In genomic region chr10:75456122-75456521, GRCh38 we compare ENCODE assay signal across 23 cellular contexts. TPM values are rescaled to one million over a fixed set of nuclear protein-coding genes. Genes with fewer than 3 reads are reported as not detected.
DNase-seq lines count a peak whose midpoint lies in the region; FAIRE-seq and TF ChIP-seq lines count a peak whose summit lies in the region.
"Had no signal": no experiment of that assay in that cellular context is flagged by ENCODE, and none has a peak within 500 bp of the region (broad histone marks: within the 10 kb centered on the region; RNA-seq: fewer than 3 reads in every experiment).

No MANE protein-coding gene starts in this region.

- no peak for DNase-seq in HEK293T (ENCODE audit: extremely low spot score)
- no peak for DNase-seq in bronchial epithelial cell (ENCODE audit: low read depth)
- DNase-seq in A172 (ENCODE audit: low spot score): no peak
- DNase-seq in activated effector memory CD4-positive, alpha-beta T cell treated with anti-CD3 and anti-CD28 coated beads, Interleukin-2, amount 50 U/mL, for 16 hours: no peak
- DNase-seq in NOMO-1 treated with DMSO at 0.1 percent for 48 hours (lab: John Stamatoyannopoulos, UW; ENCODE audit: unreplicated experiment): no peak
- DNase-seq: Caco-2; CD4-positive, CD25-positive, alpha-beta regulatory T cell; CD8-positive, alpha-beta T cell; DMS153; DND-41; GM23248; H7; HCEC 1CT; HFFc6 had no signal

- H3K4me1 ChIP-seq in HEK293 (ENCODE audit: control insufficient read depth, insufficient read depth, low read length): peaks cover 6% of the 10 kb centered on the region
- H3K4me1 ChIP-seq: BLaER1, Caco-2 had no signal

- H3K36me3 ChIP-seq in HEK293 (ENCODE audit: control insufficient read depth in 2 of 2, insufficient read depth in 1 of 2, low read length in 2 of 2) (no peaks in the 10 kb centered on the region), bronchial epithelial cell (ENCODE audit: control insufficient read depth, insufficient read depth, low read length) (no peaks in the 10 kb centered on the region)
- H3K36me3 ChIP-seq: BLaER1 had no signal

- peak; percentile 28 for FAIRE-seq in bronchial epithelial cell (lab: Jason Lieb, UNC)
- FAIRE-seq: A204.1, G401.6, GM12878, GM19239, H1 had no signal

- H3K9me3 ChIP-seq in HEK293 (ENCODE audit: control insufficient read depth, insufficient read depth, low read depth, low read length): no peaks in the 10 kb centered on the region
- H3K9me3 ChIP-seq: BLaER1, Caco-2 had no signal

- TF ChIP-seq CTCF in HEK293 (tag by site-specific recombination; IDR thresholded peaks at IDR 0.05): no peak
- no peak for TF ChIP-seq CTCF in bronchial epithelial cell (IDR thresholded peaks at IDR 0.05; ENCODE audit: insufficient read depth, low read length, severe bottlenecking)

- H3K27me3 ChIP-seq in bronchial epithelial cell (ENCODE audit: control insufficient read depth, insufficient read depth, low read length): no peaks in the 10 kb centered on the region
- H3K27me3 ChIP-seq: BLaER1 had no signal

- no peak overlapping the region for H3K27ac ChIP-seq in HEK293 (ENCODE audit: extremely low read depth, low read depth, low read length)
- H3K27ac ChIP-seq: BLaER1, C4-2B, GM23248 had no signal

- CTCF ChIA-PET in HEK293 (lab: Yijun Ruan, JAX) (no interaction called here), HEK293T (lab: Yijun Ruan, JAX) (no interaction called here)

- POLR2A ChIA-PET in HEK293 (lab: Yijun Ruan, JAX) (no interaction called here), HEK293T (lab: Yijun Ruan, JAX) (no interaction called here)

- H3K4me3 ChIP-seq in HEK293 (ENCODE audit: low read depth, low read length) (no peak overlapping the region), bronchial epithelial cell (ENCODE audit: low read depth, low read length) (no peak overlapping the region)
- H3K4me3 ChIP-seq: BLaER1, GM12878, GM23248 had no signal

TF ChIP-seq in HEK293, 187 proteins besides CTCF, POLR2A, EP300 and RAD21:
- 0 out of 2 replicates have a peak, but pooled peaks have one; percentile 17 for TF ChIP-seq ZNF18 (tag by site-specific recombination; IDR thresholded peaks at IDR 0.05)
- no peak for TF ChIP-seq ZBTB21 (tag by site-specific recombination; IDR thresholded peaks at IDR 0.05)
- no peak for TF ChIP-seq ZNF596 (tag by site-specific recombination; IDR thresholded peaks at IDR 0.05)
- TF ChIP-seq ZNF521 (tag by site-specific recombination; IDR thresholded peaks at IDR 0.05): no peak
- no peak for TF ChIP-seq KLF7 (tag by site-specific recombination; IDR thresholded peaks at IDR 0.05; ENCODE audit: borderline replicate concordance)
- no peak for TF ChIP-seq ZIC2 (tag by site-specific recombination; IDR thresholded peaks at IDR 0.05)

TF ChIP-seq in HEK293T, 16 proteins besides CTCF, POLR2A, EP300 and RAD21:
- TF ChIP-seq FOXK2 (IDR thresholded peaks at IDR 0.05): no peak
- peak; percentile 58; the same call in 1 of the 2 replicates for TF ChIP-seq L3MBTL2 (conservative IDR thresholded peaks at IDR 0.05)
- no peak for TF ChIP-seq SUZ12 (IDR thresholded peaks at IDR 0.05)
- TF ChIP-seq ZNF384 (IDR thresholded peaks at IDR 0.05): no peak
- TF ChIP-seq FOXM1 (IDR thresholded peaks at IDR 0.05; ENCODE audit: borderline replicate concordance): no peak
TF ChIP-seq in HEK293T: peak in this region for 1.

RNA-seq across cellular contexts. Expression of gene LRMDA, which starts 24.7 kb away (rescaled TPM):
- total RNA-seq in bronchial epithelial cell: 1.6 and 3.1 TPM in 2 replicates
- total RNA-seq in A172 (2014; rRNA removed; shearing (Covaris generic)): 0.07 TPM in 1 of 2 replicates, not detected in the other
- total RNA-seq: B cell; CD8-positive, alpha-beta T cell; GM23248; H7 had no signal

RNA-seq across cellular contexts. Expression of gene ZNF503, which starts 54.6 kb away (rescaled TPM):
- 2.1 and 2.6 TPM in 2 replicates for total RNA-seq in bronchial epithelial cell
- total RNA-seq in A172 (2014; rRNA removed; shearing (Covaris generic)): 8.8 and 10.6 TPM in 2 replicates
- total RNA-seq: B cell; CD4-positive, CD25-positive, alpha-beta regulatory T cell; CD8-positive, alpha-beta T cell had no signal
